Comparison of ENCODE assay signal across 18 cellular contexts in the genomic region with DNA sequence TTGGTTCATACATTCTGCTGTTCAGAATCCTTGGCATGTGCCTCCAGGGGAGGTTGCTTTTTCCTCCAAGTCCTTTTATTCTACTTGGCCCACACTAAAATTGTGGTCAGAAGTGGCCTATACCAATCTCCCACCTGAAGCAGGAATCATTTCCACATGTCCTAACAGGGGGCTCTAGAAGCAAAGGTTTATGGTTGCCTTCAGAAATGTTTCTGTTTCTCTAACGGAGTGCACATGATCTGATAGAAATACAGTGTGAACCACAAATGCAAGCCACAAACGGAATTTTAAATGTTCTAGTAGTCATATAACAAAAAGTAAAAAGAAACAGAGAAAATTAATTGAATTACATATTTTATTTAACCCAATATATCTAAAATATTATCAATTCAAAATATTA. TPM values are rescaled to one million over a fixed set of nuclear protein-coding genes. Genes with fewer than 3 reads are reported as not detected.
A peak's percentile ranks its signal among the peaks of the same experiment; 100 is the strongest.
DNase-seq lines count a peak whose midpoint lies in the region; ATAC-seq and TF ChIP-seq lines count a peak whose summit lies in the region.
"Had no signal": no experiment of that assay in that cellular context is flagged by ENCODE, and none has a peak within 500 bp of the region (broad histone marks: within the 10 kb centered on the region; RNA-seq: fewer than 3 reads in every experiment).

No MANE protein-coding gene starts in this region.

- H3K9me3 Mint-ChIP-seq in activated naive CD4-positive, alpha-beta T cell treated with anti-CD3 and anti-CD28 coated beads, Interleukin-2, amount 10 ng/mL, durations not matched to agents 7 days and 5 days, result peaks cover 17% of the 10 kb centered on the region
- peaks cover 12% of the 10 kb centered on the region for H3K9me3 Mint-ChIP-seq in activated naive CD4-positive, alpha-beta T cell treated with anti-CD3 and anti-CD28 coated beads for 36 hours
- H3K9me3 Mint-ChIP-seq in activated CD8-positive, alpha-beta T cell treated with anti-CD3 and anti-CD28 coated beads, Interleukin-2, amount 10 ng/mL, durations not matched to agents 7 days and 5 days (ENCODE audit: insufficient read depth), result peaks cover 28% of the 10 kb centered on the region

- H3K4me1 ChIP-seq in stomach smooth muscle (ENCODE audit: control insufficient read depth, insufficient read depth, low read length), result peaks cover 17% of the 10 kb centered on the region
- H3K4me1 ChIP-seq: breast epithelium had no signal

- H3K27me3 ChIP-seq in stomach smooth muscle (ENCODE audit: control insufficient read depth in 1 of 2, insufficient read depth in 2 of 2, low read length in 2 of 2), result no peaks in the 10 kb centered on the region

- H3K9ac ChIP-seq in stomach smooth muscle (ENCODE audit: low read length in 2 of 2), result peak overlapping the region in 1 of 2 donors; percentile 14

- no peak for ATAC-seq in activated CD8-positive, alpha-beta T cell treated with anti-CD3 and anti-CD28 coated beads, Interleukin-2, amount 10 ng/mL, durations not matched to agents 7 days and 5 days
- ATAC-seq in HG03039 (IDR thresholded peaks at IDR 0.05; ENCODE audit: unreplicated experiment), result no peak
- no peak for ATAC-seq in GM19023 (IDR thresholded peaks at IDR 0.05; ENCODE audit: unreplicated experiment)
- ATAC-seq: left ventricle myocardium superior, Panc1 had no signal

- no peak for TF ChIP-seq CTCF in fibroblast of the aortic adventitia (IDR thresholded peaks at IDR 0.05; ENCODE audit: insufficient read depth, low read length)

- POLR2A ChIA-PET in activated CD8-positive, alpha-beta T cell treated with anti-CD3 and anti-CD28 coated beads, Interleukin-2, amount 10 ng/mL, durations not matched to agents 7 days and 5 days (lab: Charles Lee), result interaction anchor here (0.9 to 11.2 kb wide), 6 partner anchors 9 to 374 kb away, joined by 3 to 120 read pairs (median 5); no protein-coding TSS in a partner anchor

- no peak for DNase-seq in activated naive CD4-positive, alpha-beta T cell treated with anti-CD3 and anti-CD28 coated beads, Interleukin-2, amount 10 ng/mL, durations not matched to agents 7 days and 5 days
- no peak for DNase-seq in activated naive CD4-positive, alpha-beta T cell treated with anti-CD3 and anti-CD28 coated beads for 36 hours
- peak; percentile 38 for DNase-seq in activated CD8-positive, alpha-beta T cell treated with anti-CD3 and anti-CD28 coated beads, Interleukin-2, amount 10 ng/mL, durations not matched to agents 7 days and 5 days
- no peak for DNase-seq in fibroblast of the aortic adventitia (ENCODE audit: low read depth)
- DNase-seq in dedifferentiated amniotic fluid mesenchymal stem cell (ENCODE audit: extremely low spot score), result no peak
- DNase-seq: activated effector memory CD4-positive, alpha-beta T cell treated with anti-CD3 and anti-CD28 coated beads, Interleukin-2, amount 50 U/mL, for 16 hours; foreskin fibroblast; left ventricle myocardium superior; naive B cell; NCI-H2081 treated with DMSO at 0.1 percent for 48 hours; NCI-H526 treated with DMSO at 0.1 percent for 48 hours had no signal

- H3K36me3 Mint-ChIP-seq in activated naive CD4-positive, alpha-beta T cell treated with anti-CD3 and anti-CD28 coated beads, Interleukin-2, amount 10 ng/mL, durations not matched to agents 7 days and 5 days, result peaks cover 96% of the 10 kb centered on the region
- peaks cover 13% of the 10 kb centered on the region for H3K36me3 Mint-ChIP-seq in activated naive CD4-positive, alpha-beta T cell treated with anti-CD3 and anti-CD28 coated beads for 36 hours (ENCODE audit: low read depth)
- H3K36me3 Mint-ChIP-seq in activated CD8-positive, alpha-beta T cell treated with anti-CD3 and anti-CD28 coated beads, Interleukin-2, amount 10 ng/mL, durations not matched to agents 7 days and 5 days (ENCODE audit: low read depth), result peaks cover 96% of the 10 kb centered on the region

- H3K36me3 ChIP-seq in stomach smooth muscle (ENCODE audit: control insufficient read depth in 2 of 2, insufficient read depth in 2 of 2, low read length in 2 of 2), result no peaks in the 10 kb centered on the region
- H3K36me3 ChIP-seq: breast epithelium had no signal

- intact Hi-C loops in activated naive CD4-positive, alpha-beta T cell treated with anti-CD3 and anti-CD28 coated beads for 36 hours (cut with micrococcal nuclease), result loop anchor here (5.0 kb wide), 1 partner anchor 474 kb away; the partner anchor contains the start of gene GNPNAT1

- H3K4me1 Mint-ChIP-seq in activated naive CD4-positive, alpha-beta T cell treated with anti-CD3 and anti-CD28 coated beads, Interleukin-2, amount 10 ng/mL, durations not matched to agents 7 days and 5 days, result peaks cover 55% of the 10 kb centered on the region
- H3K4me1 Mint-ChIP-seq in activated naive CD4-positive, alpha-beta T cell treated with anti-CD3 and anti-CD28 coated beads for 36 hours (ENCODE audit: low read depth), result peaks cover 40% of the 10 kb centered on the region
- peaks cover 56% of the 10 kb centered on the region for H3K4me1 Mint-ChIP-seq in activated CD8-positive, alpha-beta T cell treated with anti-CD3 and anti-CD28 coated beads, Interleukin-2, amount 10 ng/mL, durations not matched to agents 7 days and 5 days (ENCODE audit: low read depth)

- no peaks in the 10 kb centered on the region for H3K9me3 ChIP-seq in stomach smooth muscle (ENCODE audit: control insufficient read depth in 2 of 2, low read length in 2 of 2)

- peak overlapping the region; percentile 95 for H3K4me3 Mint-ChIP-seq in activated naive CD4-positive, alpha-beta T cell treated with anti-CD3 and anti-CD28 coated beads, Interleukin-2, amount 10 ng/mL, durations not matched to agents 7 days and 5 days
- no peak overlapping the region for H3K4me3 Mint-ChIP-seq in activated naive CD4-positive, alpha-beta T cell treated with anti-CD3 and anti-CD28 coated beads for 36 hours
- peak overlapping the region; percentile 97 for H3K4me3 Mint-ChIP-seq in activated CD8-positive, alpha-beta T cell treated with anti-CD3 and anti-CD28 coated beads, Interleukin-2, amount 10 ng/mL, durations not matched to agents 7 days and 5 days
- H3K4me3 Mint-ChIP-seq: naive B cell had no signal

- peak overlapping the region; percentile 85 for H3K27ac Mint-ChIP-seq in activated naive CD4-positive, alpha-beta T cell treated with anti-CD3 and anti-CD28 coated beads, Interleukin-2, amount 10 ng/mL, durations not matched to agents 7 days and 5 days
- no peak overlapping the region for H3K27ac Mint-ChIP-seq in activated naive CD4-positive, alpha-beta T cell treated with anti-CD3 and anti-CD28 coated beads for 36 hours
- peak overlapping the region; percentile 85 for H3K27ac Mint-ChIP-seq in activated CD8-positive, alpha-beta T cell treated with anti-CD3 and anti-CD28 coated beads, Interleukin-2, amount 10 ng/mL, durations not matched to agents 7 days and 5 days
- H3K27ac Mint-ChIP-seq: naive B cell, type B pancreatic cell had no signal

- H3K4me3 ChIP-seq in fibroblast of the aortic adventitia (ENCODE audit: low read depth, low read length) (peak overlapping the region; percentile 7), stomach smooth muscle (ENCODE audit: low read length in 2 of 2) (peak overlapping the region; percentile 28 to 93)
- H3K4me3 ChIP-seq: breast epithelium had no signal

- H3K27ac ChIP-seq in stomach smooth muscle (ENCODE audit: low read length), result peak overlapping the region; percentile 90
- H3K27ac ChIP-seq: breast epithelium had no signal

- peaks cover 24% of the 10 kb centered on the region for H3K27me3 Mint-ChIP-seq in activated naive CD4-positive, alpha-beta T cell treated with anti-CD3 and anti-CD28 coated beads, Interleukin-2, amount 10 ng/mL, durations not matched to agents 7 days and 5 days
- H3K27me3 Mint-ChIP-seq in activated naive CD4-positive, alpha-beta T cell treated with anti-CD3 and anti-CD28 coated beads for 36 hours (ENCODE audit: low read depth), result peaks cover 15% of the 10 kb centered on the region
- H3K27me3 Mint-ChIP-seq in activated CD8-positive, alpha-beta T cell treated with anti-CD3 and anti-CD28 coated beads, Interleukin-2, amount 10 ng/mL, durations not matched to agents 7 days and 5 days (ENCODE audit: low read depth), result no peaks in the 10 kb centered on the region

- CTCF ChIA-PET in activated naive CD4-positive, alpha-beta T cell treated with anti-CD3 and anti-CD28 coated beads, Interleukin-2, amount 10 ng/mL, durations not matched to agents 7 days and 5 days (lab: Charles Lee), result interaction anchor here (1.1 to 2.3 kb wide), 7 partner anchors 18 to 103 kb away, joined by 3 to 7 read pairs (median 4); no protein-coding TSS in a partner anchor
- CTCF ChIA-PET in activated naive CD4-positive, alpha-beta T cell treated with anti-CD3 and anti-CD28 coated beads for 36 hours (lab: Charles Lee), result interaction anchor here (1.0 to 1.5 kb wide), 3 partner anchors 11 to 105 kb away, joined by 4 read pairs; no protein-coding TSS in a partner anchor
- CTCF ChIA-PET in activated CD8-positive, alpha-beta T cell treated with anti-CD3 and anti-CD28 coated beads, Interleukin-2, amount 10 ng/mL, durations not matched to agents 7 days and 5 days (lab: Charles Lee), result interaction anchor here (1.1 to 7.3 kb wide), 9 partner anchors 7 to 97 kb away, joined by 3 to 63 read pairs (median 7); no protein-coding TSS in a partner anchor

RNA-seq across cellular contexts. Expression of gene PTGER2, which starts 3.9 kb away (rescaled TPM):
- total RNA-seq in activated naive CD4-positive, alpha-beta T cell treated with anti-CD3 and anti-CD28 coated beads for 36 hours, result 1 to 10 TPM in 1 of 2 experiments, under 1 TPM in 1; 0.67 to 1.2 TPM
- total RNA-seq in activated CD8-positive, alpha-beta T cell treated with anti-CD3 and anti-CD28 coated beads, Interleukin-2, amount 10 ng/mL, durations not matched to agents 7 days and 5 days, result 100 to 1,000 TPM; 116 to 119 TPM
- total RNA-seq in fibroblast of the aortic adventitia (ENCODE audit: low replicate concordance), result 1.6 and 50.1 TPM in 2 replicates
- total RNA-seq: HT1080 had no signal

RNA-seq across cellular contexts. Expression of gene PTGDR, which starts 50.6 kb away (rescaled TPM):
- not detected for total RNA-seq in activated naive CD4-positive, alpha-beta T cell treated with anti-CD3 and anti-CD28 coated beads for 36 hours
- 1 to 10 TPM in 1 of 2 experiments, under 1 TPM in 1; 0.68 to 1.0 TPM for total RNA-seq in activated CD8-positive, alpha-beta T cell treated with anti-CD3 and anti-CD28 coated beads, Interleukin-2, amount 10 ng/mL, durations not matched to agents 7 days and 5 days
- 1.8 and 2.5 TPM in 2 replicates for total RNA-seq in fibroblast of the aortic adventitia (ENCODE audit: low replicate concordance)
- total RNA-seq: HT1080 had no signal
